Comparison of ENCODE assay signal across 2 cellular contexts in genomic region chr21:38720074-38720473, GRCh38.
TF ChIP-seq lines count a peak whose summit lies in the region.

No MANE protein-coding gene starts in this region.

TF ChIP-seq in GM23338, 12 proteins besides CTCF, POLR2A, EP300 and RAD21 (continued from another document):
- TF ChIP-seq ETS1 (IDR thresholded peaks at IDR 0.05), result no peak
- TF ChIP-seq EZH2phosphoT487 (IDR thresholded peaks at IDR 0.05; ENCODE audit: unreplicated experiment), result no peak
- no peak for TF ChIP-seq ZNF331 (CRISPR knock-in tag; IDR thresholded peaks at IDR 0.05; ENCODE audit: low read depth)
- TF ChIP-seq EZH2 (IDR thresholded peaks at IDR 0.05; ENCODE audit: low read depth, unreplicated experiment), result no peak
- TF ChIP-seq, protein P1, sequence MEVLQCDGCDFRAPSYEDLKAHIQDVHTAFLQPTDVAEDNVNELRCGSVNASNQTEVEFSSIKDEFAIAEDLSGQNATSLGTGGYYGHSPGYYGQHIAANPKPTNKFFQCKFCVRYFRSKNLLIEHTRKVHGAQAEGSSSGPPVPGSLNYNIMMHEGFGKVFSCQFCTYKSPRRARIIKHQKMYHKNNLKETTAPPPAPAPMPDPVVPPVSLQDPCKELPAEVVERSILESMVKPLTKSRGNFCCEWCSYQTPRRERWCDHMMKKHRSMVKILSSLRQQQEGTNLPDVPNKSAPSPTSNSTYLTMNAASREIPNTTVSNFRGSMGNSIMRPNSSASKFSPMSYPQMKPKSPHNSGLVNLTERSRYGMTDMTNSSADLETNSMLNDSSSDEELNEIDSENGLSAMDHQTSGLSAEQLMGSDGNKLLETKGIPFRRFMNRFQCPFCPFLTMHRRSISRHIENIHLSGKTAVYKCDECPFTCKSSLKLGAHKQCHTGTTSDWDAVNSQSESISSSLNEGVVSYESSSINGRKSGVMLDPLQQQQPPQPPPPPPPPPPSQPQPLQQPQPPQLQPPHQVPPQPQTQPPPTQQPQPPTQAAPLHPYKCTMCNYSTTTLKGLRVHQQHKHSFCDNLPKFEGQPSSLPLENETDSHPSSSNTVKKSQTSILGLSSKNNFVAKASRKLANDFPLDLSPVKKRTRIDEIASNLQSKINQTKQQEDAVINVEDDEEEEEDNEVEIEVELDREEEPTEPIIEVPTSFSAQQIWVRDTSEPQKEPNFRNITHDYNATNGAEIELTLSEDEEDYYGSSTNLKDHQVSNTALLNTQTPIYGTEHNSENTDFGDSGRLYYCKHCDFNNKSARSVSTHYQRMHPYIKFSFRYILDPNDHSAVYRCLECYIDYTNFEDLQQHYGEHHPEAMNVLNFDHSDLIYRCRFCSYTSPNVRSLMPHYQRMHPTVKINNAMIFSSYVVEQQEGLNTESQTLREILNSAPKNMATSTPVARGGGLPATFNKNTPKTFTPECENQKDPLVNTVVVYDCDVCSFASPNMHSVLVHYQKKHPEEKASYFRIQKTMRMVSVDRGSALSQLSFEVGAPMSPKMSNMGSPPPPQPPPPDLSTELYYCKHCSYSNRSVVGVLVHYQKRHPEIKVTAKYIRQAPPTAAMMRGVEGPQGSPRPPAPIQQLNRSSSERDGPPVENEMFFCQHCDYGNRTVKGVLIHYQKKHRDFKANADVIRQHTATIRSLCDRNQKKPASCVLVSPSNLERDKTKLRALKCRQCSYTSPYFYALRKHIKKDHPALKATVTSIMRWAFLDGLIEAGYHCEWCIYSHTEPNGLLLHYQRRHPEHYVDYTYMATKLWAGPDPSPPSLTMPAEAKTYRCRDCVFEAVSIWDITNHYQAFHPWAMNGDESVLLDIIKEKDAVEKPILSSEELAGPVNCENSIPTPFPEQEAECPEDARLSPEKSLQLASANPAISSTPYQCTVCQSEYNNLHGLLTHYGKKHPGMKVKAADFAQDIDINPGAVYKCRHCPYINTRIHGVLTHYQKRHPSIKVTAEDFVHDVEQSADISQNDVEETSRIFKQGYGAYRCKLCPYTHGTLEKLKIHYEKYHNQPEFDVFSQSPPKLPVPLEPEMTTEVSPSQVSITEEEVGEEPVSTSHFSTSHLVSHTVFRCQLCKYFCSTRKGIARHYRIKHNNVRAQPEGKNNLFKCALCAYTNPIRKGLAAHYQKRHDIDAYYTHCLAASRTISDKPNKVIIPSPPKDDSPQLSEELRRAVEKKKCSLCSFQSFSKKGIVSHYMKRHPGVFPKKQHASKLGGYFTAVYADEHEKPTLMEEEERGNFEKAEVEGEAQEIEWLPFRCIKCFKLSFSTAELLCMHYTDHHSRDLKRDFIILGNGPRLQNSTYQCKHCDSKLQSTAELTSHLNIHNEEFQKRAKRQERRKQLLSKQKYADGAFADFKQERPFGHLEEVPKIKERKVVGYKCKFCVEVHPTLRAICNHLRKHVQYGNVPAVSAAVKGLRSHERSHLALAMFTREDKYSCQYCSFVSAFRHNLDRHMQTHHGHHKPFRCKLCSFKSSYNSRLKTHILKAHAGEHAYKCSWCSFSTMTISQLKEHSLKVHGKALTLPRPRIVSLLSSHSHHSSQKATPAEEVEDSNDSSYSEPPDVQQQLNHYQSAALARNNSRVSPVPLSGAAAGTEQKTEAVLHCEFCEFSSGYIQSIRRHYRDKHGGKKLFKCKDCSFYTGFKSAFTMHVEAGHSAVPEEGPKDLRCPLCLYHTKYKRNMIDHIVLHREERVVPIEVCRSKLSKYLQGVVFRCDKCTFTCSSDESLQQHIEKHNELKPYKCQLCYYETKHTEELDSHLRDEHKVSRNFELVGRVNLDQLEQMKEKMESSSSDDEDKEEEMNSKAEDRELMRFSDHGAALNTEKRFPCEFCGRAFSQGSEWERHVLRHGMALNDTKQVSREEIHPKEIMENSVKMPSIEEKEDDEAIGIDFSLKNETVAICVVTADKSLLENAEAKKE (CRISPR knock-in tag; IDR thresholded peaks at IDR 0.05), result no peak
- TF ChIP-seq JUNB (IDR thresholded peaks at IDR 0.05; ENCODE audit: unreplicated experiment), result no peak
- TF ChIP-seq POLR2AphosphoS5 (IDR thresholded peaks at IDR 0.05; ENCODE audit: low read depth), result no peak
- TF ChIP-seq NANOG (IDR thresholded peaks at IDR 0.05; ENCODE audit: borderline replicate concordance), result no peak
- no peak for TF ChIP-seq STAT1 (IDR thresholded peaks at IDR 0.05; ENCODE audit: unreplicated experiment)
- TF ChIP-seq ZNF114 (CRISPR knock-in tag; IDR thresholded peaks at IDR 0.05), result no peak
- TF ChIP-seq, protein P2, sequence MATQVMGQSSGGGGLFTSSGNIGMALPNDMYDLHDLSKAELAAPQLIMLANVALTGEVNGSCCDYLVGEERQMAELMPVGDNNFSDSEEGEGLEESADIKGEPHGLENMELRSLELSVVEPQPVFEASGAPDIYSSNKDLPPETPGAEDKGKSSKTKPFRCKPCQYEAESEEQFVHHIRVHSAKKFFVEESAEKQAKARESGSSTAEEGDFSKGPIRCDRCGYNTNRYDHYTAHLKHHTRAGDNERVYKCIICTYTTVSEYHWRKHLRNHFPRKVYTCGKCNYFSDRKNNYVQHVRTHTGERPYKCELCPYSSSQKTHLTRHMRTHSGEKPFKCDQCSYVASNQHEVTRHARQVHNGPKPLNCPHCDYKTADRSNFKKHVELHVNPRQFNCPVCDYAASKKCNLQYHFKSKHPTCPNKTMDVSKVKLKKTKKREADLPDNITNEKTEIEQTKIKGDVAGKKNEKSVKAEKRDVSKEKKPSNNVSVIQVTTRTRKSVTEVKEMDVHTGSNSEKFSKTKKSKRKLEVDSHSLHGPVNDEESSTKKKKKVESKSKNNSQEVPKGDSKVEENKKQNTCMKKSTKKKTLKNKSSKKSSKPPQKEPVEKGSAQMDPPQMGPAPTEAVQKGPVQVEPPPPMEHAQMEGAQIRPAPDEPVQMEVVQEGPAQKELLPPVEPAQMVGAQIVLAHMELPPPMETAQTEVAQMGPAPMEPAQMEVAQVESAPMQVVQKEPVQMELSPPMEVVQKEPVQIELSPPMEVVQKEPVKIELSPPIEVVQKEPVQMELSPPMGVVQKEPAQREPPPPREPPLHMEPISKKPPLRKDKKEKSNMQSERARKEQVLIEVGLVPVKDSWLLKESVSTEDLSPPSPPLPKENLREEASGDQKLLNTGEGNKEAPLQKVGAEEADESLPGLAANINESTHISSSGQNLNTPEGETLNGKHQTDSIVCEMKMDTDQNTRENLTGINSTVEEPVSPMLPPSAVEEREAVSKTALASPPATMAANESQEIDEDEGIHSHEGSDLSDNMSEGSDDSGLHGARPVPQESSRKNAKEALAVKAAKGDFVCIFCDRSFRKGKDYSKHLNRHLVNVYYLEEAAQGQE (IDR thresholded peaks at IDR 0.05; ENCODE audit: unreplicated experiment), result no peak

TF ChIP-seq in K562, 482 proteins besides CTCF, POLR2A, EP300 and RAD21 (continued from another document):
- TF ChIP-seq, protein P3, sequence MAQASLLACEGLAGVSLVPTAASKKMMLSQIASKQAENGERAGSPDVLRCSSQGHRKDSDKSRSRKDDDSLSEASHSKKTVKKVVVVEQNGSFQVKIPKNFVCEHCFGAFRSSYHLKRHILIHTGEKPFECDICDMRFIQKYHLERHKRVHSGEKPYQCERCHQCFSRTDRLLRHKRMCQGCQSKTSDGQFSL (CRISPR knock-in tag; IDR thresholded peaks at IDR 0.05), result no peak
- TF ChIP-seq, protein P3 (tag; IDR thresholded peaks at IDR 0.05), result no peak
- 0 out of 2 replicates have a peak, but pooled peaks have one; percentile 21 for TF ChIP-seq USF2 (CRISPR knock-in tag; IDR thresholded peaks at IDR 0.05)
- TF ChIP-seq TFE3 (CRISPR knock-in tag; IDR thresholded peaks at IDR 0.05), result peak; percentile 78
- peak; percentile 65 for TF ChIP-seq RAD51 (IDR thresholded peaks at IDR 0.05; ENCODE audit: borderline replicate concordance, low read depth)
